ENCODE assay signal across 11 cellular contexts in genomic region chr5:135890867-135891266, GRCh38. TPM values are rescaled to one million over a fixed set of nuclear protein-coding genes. Genes with fewer than 3 reads are reported as not detected.
DNase-seq lines count a peak whose midpoint lies in the region; ATAC-seq and TF ChIP-seq lines count a peak whose summit lies in the region.
"Had no signal": no experiment of that assay in that cellular context is flagged by ENCODE, and none has a peak within 500 bp of the region (broad histone marks: within the 10 kb centered on the region; RNA-seq: fewer than 3 reads in every experiment).

No MANE protein-coding gene starts in this region.

- no peak overlapping the region for H3K56ac ChIP-seq in mesendoderm (ENCODE audit: low read length)

- no peak overlapping the region for H3K4me3 ChIP-seq in mesendoderm (ENCODE audit: low read length)

- no peak overlapping the region for H4K5ac ChIP-seq in mesendoderm (ENCODE audit: low read length)

- H3K27ac Mint-ChIP-seq in activated CD8-positive, alpha-beta T cell treated with anti-CD3 and anti-CD28 coated beads for 36 hours, result no peak overlapping the region

- no peaks in the 10 kb centered on the region for H3K36me3 ChIP-seq in mesendoderm (ENCODE audit: control insufficient read depth, insufficient read depth, low read length)

- intact Hi-C loops in activated CD8-positive, alpha-beta T cell treated with anti-CD3 and anti-CD28 coated beads for 36 hours (cut with micrococcal nuclease), result no loop called here
- intact Hi-C loops in posterior cingulate gyrus (cut with DNase I), result no loop called here

- ATAC-seq in HG03039 (IDR thresholded peaks at IDR 0.05; ENCODE audit: unreplicated experiment), result peak; percentile 73
- peak; percentile 74 for ATAC-seq in activated CD8-positive, alpha-beta T cell treated with anti-CD3 and anti-CD28 coated beads for 36 hours
- ATAC-seq in HG02970 (IDR thresholded peaks at IDR 0.05; ENCODE audit: low FRiP score, unreplicated experiment), result no peak

- TF ChIP-seq CTCF in activated CD8-positive, alpha-beta T cell treated with anti-CD3 and anti-CD28 coated beads for 36 hours (IDR thresholded peaks at IDR 0.05), result no peak
- no peak for TF ChIP-seq CTCF in RWPE1 (conservative IDR thresholded peaks at IDR 0.05; ENCODE audit: low read depth)

- no peak overlapping the region for H2BK120ac ChIP-seq in mesendoderm (ENCODE audit: low read depth, low read length)

- DNase-seq in stimulated activated naive CD4-positive, alpha-beta T cell treated with Interleukin-2 at 50 U/mL for 16 hours (lab: John Stamatoyannopoulos, UW), result peak; percentile 17
- no peak for DNase-seq in stimulated activated naive CD4-positive, alpha-beta T cell (lab: John Stamatoyannopoulos, UW)
- DNase-seq in activated CD8-positive, alpha-beta T cell treated with anti-CD3 and anti-CD28 coated beads for 36 hours, result peak; percentile 67
- DNase-seq in posterior cingulate gyrus, result no peak
- no peak for DNase-seq in RWPE1 (ENCODE audit: low spot score)
- no peak for DNase-seq in mesendoderm
- DNase-seq: NCI-H1105, occipital lobe had no signal

- H3K4me1 Mint-ChIP-seq in activated CD8-positive, alpha-beta T cell treated with anti-CD3 and anti-CD28 coated beads for 36 hours (ENCODE audit: low read depth), result peaks cover 11% of the 10 kb centered on the region

- H3K27ac ChIP-seq in RWPE1 (no peak overlapping the region), mesendoderm (ENCODE audit: low read depth, low read length) (no peak overlapping the region)

- WGBS in mesendoderm (ENCODE audit: extremely low coverage, insufficient coverage, low lambda C conversion rate), result no CpG with 5 or more reads among the region's 5 CpGs

- no peaks in the 10 kb centered on the region for H3K27me3 ChIP-seq in mesendoderm (ENCODE audit: insufficient read depth, low read length, poor library complexity)

- no peaks in the 10 kb centered on the region for H3K79me2 ChIP-seq in mesendoderm (ENCODE audit: control insufficient read depth, insufficient read depth, low read length)

- no peak overlapping the region for H2BK5ac ChIP-seq in mesendoderm (ENCODE audit: low read length)

- CTCF ChIA-PET in activated CD8-positive, alpha-beta T cell treated with anti-CD3 and anti-CD28 coated beads for 36 hours (lab: Charles Lee), result interaction anchor here (1.2 to 2.1 kb wide), 5 partner anchors 10 to 325 kb away, joined by 3 to 6 read pairs (median 3); partner anchors contain the start of gene SMAD5
- CTCF ChIA-PET in RWPE1 (lab: Yijun Ruan, JAX), result interaction anchor here (0.6 to 1.1 kb wide), 3 partner anchors 17 to 321 kb away, joined by 3 to 6 read pairs (median 4); no protein-coding TSS in a partner anchor

- POLR2A ChIA-PET in activated CD8-positive, alpha-beta T cell treated with anti-CD3 and anti-CD28 coated beads for 36 hours (lab: Charles Lee), result interaction anchor here (0.9 kb wide), 1 partner anchor 61 kb away, joined by 3 read pairs; no protein-coding TSS in a partner anchor
- POLR2A ChIA-PET in RWPE1 (lab: Yijun Ruan, JAX; ENCODE audit: low non-redundant PET), result no interaction called here

- no peak overlapping the region for H3K18ac ChIP-seq in mesendoderm (ENCODE audit: low read length)

- no peak overlapping the region for H3K4ac ChIP-seq in mesendoderm (ENCODE audit: low read depth, low read length)

- no peak overlapping the region for H3K4me2 ChIP-seq in mesendoderm (ENCODE audit: low read length)

- H3K4me3 Mint-ChIP-seq in activated CD8-positive, alpha-beta T cell treated with anti-CD3 and anti-CD28 coated beads for 36 hours, result no peak overlapping the region

- H3K9ac ChIP-seq in mesendoderm (ENCODE audit: low read length), result no peak overlapping the region

- H4K8ac ChIP-seq in mesendoderm (ENCODE audit: low read depth, low read length), result no peak overlapping the region

- no peak overlapping the region for H2AK5ac ChIP-seq in mesendoderm (ENCODE audit: low read length)

- no peak overlapping the region for H2BK15ac ChIP-seq in mesendoderm (replicated peaks; ENCODE audit: low read depth)

- H3K4me1 ChIP-seq in mesendoderm (ENCODE audit: control insufficient read depth, low read depth, low read length), result peaks cover 5% of the 10 kb centered on the region

- no peaks in the 10 kb centered on the region for H3K9me3 Mint-ChIP-seq in activated CD8-positive, alpha-beta T cell treated with anti-CD3 and anti-CD28 coated beads for 36 hours

- H3K36me3 Mint-ChIP-seq in activated CD8-positive, alpha-beta T cell treated with anti-CD3 and anti-CD28 coated beads for 36 hours (ENCODE audit: low read depth), result no peaks in the 10 kb centered on the region

- no peaks in the 10 kb centered on the region for H3K79me1 ChIP-seq in mesendoderm (ENCODE audit: low read length)

- no peak overlapping the region for H3K23ac ChIP-seq in mesendoderm (ENCODE audit: low read length)

- H3K27me3 Mint-ChIP-seq in activated CD8-positive, alpha-beta T cell treated with anti-CD3 and anti-CD28 coated beads for 36 hours, result peaks cover 18% of the 10 kb centered on the region

RNA-seq across cellular contexts. Expression of gene IL9, which starts 4.8 kb away (rescaled TPM):
- total RNA-seq in activated CD8-positive, alpha-beta T cell treated with anti-CD3 and anti-CD28 coated beads for 36 hours, result not detected
- polyA plus RNA-seq in mesendoderm (2013, experiment 1 of 2), result not detected
- polyA plus RNA-seq in mesendoderm (2013, experiment 2 of 2), result not detected
- total RNA-seq: occipital lobe had no signal

RNA-seq across cellular contexts. Expression of gene SLC25A48, which starts 56.4 kb away (rescaled TPM):
- not detected for total RNA-seq in activated CD8-positive, alpha-beta T cell treated with anti-CD3 and anti-CD28 coated beads for 36 hours
- polyA plus RNA-seq in mesendoderm (2013, experiment 1 of 2), result 3.8 TPM
- polyA plus RNA-seq in mesendoderm (2013, experiment 2 of 2), result 4.1 TPM
- total RNA-seq: T-helper 2 cell treated with Interferon-gamma antibody and Interleukin-4, amounts not matched to agents 100 ng/mL and 5 ng/mL, for 36 hours had no signal

Comparison
In these comparisons a context has a peak if more than half of its experiments do, and no peak if none do; other contexts are left out.
1. DNase-seq: peak in stimulated activated naive CD4-positive, alpha-beta T cell treated with Interleukin-2 at 50 U/mL for 16 hours (single experiment) and activated CD8-positive, alpha-beta T cell treated with anti-CD3 and anti-CD28 coated beads for 36 hours (single experiment); none in stimulated activated naive CD4-positive, alpha-beta T cell (0 of 6), posterior cingulate gyrus (0 of 10), RWPE1 (single experiment) and mesendoderm (single experiment).